In genomic region chr14:64234877-64235651, GRCh38 we compare ENCODE assay signal across 9 cellular contexts.
DNase-seq lines count a peak whose midpoint lies in the region; ATAC-seq and TF ChIP-seq lines count a peak whose summit lies in the region.
"Had no signal": no experiment of that assay in that cellular context is flagged by ENCODE, and none has a peak within 500 bp of the region (broad histone marks: within the 10 kb centered on the region; RNA-seq: fewer than 3 reads in every experiment).

No MANE protein-coding gene starts in this region.

- TF ChIP-seq CTCF in GM06990 (IDR thresholded peaks at IDR 0.05; ENCODE audit: insufficient read depth, low read length, poor library complexity, severe bottlenecking) = no peak

- DNase-seq in GM06990 (ENCODE audit: extremely low read depth, insufficient read length) (peak; percentile 46), SHP77 (lab: John Stamatoyannopoulos, UW) (peak; percentile 33 to 61), kidney tubule cell (ENCODE audit: low spot score) (peak; percentile 85), T-helper 1 cell (no peak), NOMO-1 (lab: John Stamatoyannopoulos, UW; ENCODE audit: unreplicated experiment in 2 of 2) (no peak), Kasumi-1 (lab: John Stamatoyannopoulos, UW) (no peak)
- DNase-seq: pancreas had no signal

- H3K4me3 ChIP-seq in GM06990 (replicated peaks; ENCODE audit: low read depth, low read length) = peak overlapping the region; percentile 23
- H3K4me3 ChIP-seq: pancreas had no signal

- H3K27me3 ChIP-seq in GM06990 (replicated peaks; ENCODE audit: control insufficient read depth, insufficient read depth, low read length) = no peaks in the 10 kb centered on the region
- H3K27me3 ChIP-seq: pancreas had no signal

- ATAC-seq in HG03103 (IDR thresholded peaks at IDR 0.05; ENCODE audit: low read depth, unreplicated experiment) (peak; percentile 7), HG02884 (IDR thresholded peaks at IDR 0.05; ENCODE audit: unreplicated experiment) (no peak)

- H3K36me3 ChIP-seq in GM06990 (ENCODE audit: control insufficient read depth, insufficient read depth, low read length) = no peaks in the 10 kb centered on the region

Comparison
In these comparisons a context has a peak if more than half of its experiments do, and no peak if none do; other contexts are left out.
1. DNase-seq: peak in GM06990 (single experiment), SHP77 (2 of 2) and kidney tubule cell (single experiment); none in T-helper 1 cell (0 of 5), NOMO-1 (0 of 2) and Kasumi-1 (0 of 2).